Comparison of ENCODE assay signal across 13 cellular contexts in genomic region chr9:16868706-16869105, GRCh38. TPM values are rescaled to one million over a fixed set of nuclear protein-coding genes. Genes with fewer than 3 reads are reported as not detected.
A peak's percentile ranks its signal among the peaks of the same experiment; 100 is the strongest.
DNase-seq lines count a peak whose midpoint lies in the region; ATAC-seq and TF ChIP-seq lines count a peak whose summit lies in the region.
"Had no signal": no experiment of that assay in that cellular context is flagged by ENCODE, and none has a peak within 500 bp of the region (broad histone marks: within the 10 kb centered on the region; RNA-seq: fewer than 3 reads in every experiment).

No MANE protein-coding gene starts in this region.

- no peak for TF ChIP-seq EP300 in sigmoid colon (IDR thresholded peaks at IDR 0.05)

- no peak overlapping the region for H3K9ac ChIP-seq in iPS-18a (ENCODE audit: low read length)

- TF ChIP-seq CTCF in GM23338 (conservative IDR thresholded peaks at IDR 0.05; ENCODE audit: low read depth in 2 of 2) = no peak
- no peak for TF ChIP-seq CTCF in ascending aorta (IDR thresholded peaks at IDR 0.05)
- TF ChIP-seq CTCF in sigmoid colon (IDR thresholded peaks at IDR 0.05) = no peak

- no peaks in the 10 kb centered on the region for H3K9me2 ChIP-seq in GM23338 (ENCODE audit: insufficient read depth)

- no peaks in the 10 kb centered on the region; the same call in 2 of the 3 replicates for H3K36me3 Mint-ChIP-seq in GM23338 (ENCODE audit: low read depth)

- no peak for TF ChIP-seq POLR2A in sigmoid colon (IDR thresholded peaks at IDR 0.05)
- no peak for TF ChIP-seq POLR2A in erythroblast (IDR thresholded peaks at IDR 0.05; ENCODE audit: low read length)

- H3K4me3 ChIP-seq in GM23338 = peak overlapping the region; percentile 83
- H3K4me3 ChIP-seq in ascending aorta = peak overlapping the region; percentile 76 to 92
- H3K4me3 ChIP-seq in iPS-18a (ENCODE audit: low read length) = peak overlapping the region; percentile 83
- H3K4me3 ChIP-seq in sigmoid colon = peak overlapping the region; percentile 54 to 91 (median 84)

- DNase-seq in GM23338 (ENCODE audit: low spot score) (no peak), ascending aorta (ENCODE audit: low spot score in 2 of 2) (no peak), sigmoid colon (no peak), erythroblast (lab: John Stamatoyannopoulos, UW) (no peak), D341Med (ENCODE audit: low spot score) (no peak), COLO668 (lab: John Stamatoyannopoulos, UW; ENCODE audit: unreplicated experiment) (no peak)
- DNase-seq: activated CD8-positive, alpha-beta memory T cell treated with anti-CD3 and anti-CD28 coated beads, Interleukin-2, amount 50 U/mL, for 4 hours; anterior cingulate cortex; stimulated activated naive CD4-positive, alpha-beta T cell; T1000 had no signal

- H3K4me1 ChIP-seq in GM23338 (ENCODE audit: insufficient read depth) (peaks cover 55% of the 10 kb centered on the region), ascending aorta (peaks cover 0 to 2% of the 10 kb centered on the region in 2 donors), iPS-18a (ENCODE audit: control insufficient read depth, low read depth, low read length) (peaks cover 45% of the 10 kb centered on the region), sigmoid colon (peaks cover 0 to 49% (median 25%) of the 10 kb centered on the region in 4 donors)

- WGBS in sigmoid colon, 2 donors = 50 to 67% methylated on average over 5 of the region's 5 CpGs

- H3K79me2 ChIP-seq in GM23338 (replicated peaks; ENCODE audit: insufficient read depth) = peaks cover 62% of the 10 kb centered on the region

- H3K27ac Mint-ChIP-seq in GM23338 = no peak overlapping the region

- no peaks in the 10 kb centered on the region for H3K9me3 ChIP-seq in ascending aorta
- H3K9me3 ChIP-seq in iPS-18a (ENCODE audit: control insufficient read depth, low read depth, low read length) = no peaks in the 10 kb centered on the region
- H3K9me3 ChIP-seq in sigmoid colon = no peaks in the 10 kb centered on the region
- H3K9me3 ChIP-seq: Caco-2 had no signal

- H3K27me3 ChIP-seq in GM23338 (ENCODE audit: insufficient read depth) (peaks cover 12% of the 10 kb centered on the region), ascending aorta (no peaks in the 10 kb centered on the region), iPS-18a (ENCODE audit: control insufficient read depth, insufficient read depth, low read length) (peaks cover 21% of the 10 kb centered on the region), sigmoid colon (no peaks in the 10 kb centered on the region)

- no peak overlapping the region for H2AFZ ChIP-seq in GM23338

- peak overlapping the region; percentile 91 for H3K4me2 ChIP-seq in GM23338

- H3K36me3 ChIP-seq in GM23338 (ENCODE audit: insufficient read depth) = no peaks in the 10 kb centered on the region
- no peaks in the 10 kb centered on the region for H3K36me3 ChIP-seq in ascending aorta
- H3K36me3 ChIP-seq in iPS-18a (ENCODE audit: control insufficient read depth, low read depth, low read length) = no peaks in the 10 kb centered on the region
- H3K36me3 ChIP-seq in sigmoid colon = no peaks in the 10 kb centered on the region

- intact Hi-C loops in ascending aorta (cut with DNase I) (loop anchor here (10.0 kb wide), 2 partner anchors 266 to 554 kb away; partner anchors contain the start of gene CNTLN), sigmoid colon (cut with DNase I) (loop anchor here (5.0 to 10.0 kb wide), 3 partner anchors 41 to 346 kb away; no protein-coding TSS in a partner anchor)

- no peaks in the 10 kb centered on the region; the same call in 1 of the 2 replicates for H3F3A ChIP-seq in GM23338 (replicated peaks; ENCODE audit: low read depth)

- H3K4me1 Mint-ChIP-seq in GM23338 = peaks cover 51% of the 10 kb centered on the region

- H4K20me1 ChIP-seq in GM23338 (replicated peaks; ENCODE audit: insufficient read depth) = no peaks in the 10 kb centered on the region; the same call in 1 of the 2 replicates

- peaks cover 2% of the 10 kb centered on the region for H3K27me3 Mint-ChIP-seq in GM23338 (ENCODE audit: insufficient read depth, low read depth, poor library complexity)

- H3K4me3 Mint-ChIP-seq in GM23338 = peak overlapping the region; percentile 96

- no peak overlapping the region for H3K27ac ChIP-seq in GM23338 (ENCODE audit: low read depth)
- H3K27ac ChIP-seq in ascending aorta = peak overlapping the region in 1 of 2 donors; percentile 16
- H3K27ac ChIP-seq in iPS-18a (ENCODE audit: low read length) = no peak overlapping the region
- H3K27ac ChIP-seq in sigmoid colon = peak overlapping the region; percentile 88 to 98 (median 95)

- no peak for ATAC-seq in GM23338
- no peak for ATAC-seq in HG03045 (IDR thresholded peaks at IDR 0.05; ENCODE audit: unreplicated experiment)

- H3K9me3 Mint-ChIP-seq in GM23338 = no peaks in the 10 kb centered on the region

TF ChIP-seq in GM23338, 12 proteins besides CTCF, POLR2A, EP300 and RAD21:
- TF ChIP-seq ZNF114 (CRISPR knock-in tag; IDR thresholded peaks at IDR 0.05) (no peak), STAT1 (IDR thresholded peaks at IDR 0.05; ENCODE audit: unreplicated experiment) (no peak)

RNA-seq across cellular contexts. Expression of gene BNC2, which starts 1.8 kb away (rescaled TPM):
- 13.2 and 17.7 TPM in 2 replicates for total RNA-seq in GM23338 (2014; rRNA removed; shearing (Covaris generic))
- polyA plus RNA-seq in GM23338 (2016; fragmentation: Nextera tagmentation; extraction: Ambion mirVana) (9.9 and 12.7 TPM in 2 replicates), sigmoid colon (1 to 10 TPM in 1 of 3 donors, under 1 TPM in 2; 0.23 to 2.0 (median 0.60) TPM)
- total RNA-seq in ascending aorta (25.5 TPM), sigmoid colon (100 to 1,000 TPM; 117 to 205 (median 172) TPM)

Comparison
In these comparisons a context has a peak if more than half of its experiments do, and no peak if none do; other contexts are left out.
1. H3K27ac ChIP-seq: peak in sigmoid colon (4 of 4); none in GM23338 (single experiment) and iPS-18a (single experiment).
2. Peak in every context shown above with its lines, with median percentiles within 50 percentile points of each other: H3K4me3 ChIP-seq.